In the genomic region with DNA sequence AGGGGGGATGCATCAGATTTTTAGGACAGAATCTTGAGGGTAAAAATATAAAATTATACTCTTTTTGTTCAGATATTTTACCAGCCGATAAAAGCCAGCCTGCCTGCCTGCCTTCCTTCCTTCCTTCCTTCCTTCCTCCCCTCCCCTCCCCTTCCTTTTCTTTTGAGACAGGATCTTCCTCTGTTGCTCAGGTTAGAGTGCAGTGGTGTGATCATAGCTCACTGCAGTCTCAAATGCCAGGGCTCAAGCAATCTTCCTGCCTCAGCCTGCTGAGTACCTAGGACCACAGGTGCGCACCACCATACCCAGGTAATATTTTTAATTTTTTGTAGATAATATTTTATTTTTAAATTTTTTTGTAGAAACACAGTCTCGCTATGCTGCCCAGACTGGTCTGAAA, we compare ENCODE assay signal across 32 cellular contexts.
"Had no signal": no experiment of that assay in that cellular context is flagged by ENCODE, and none has a peak within 500 bp of the region (broad histone marks: within the 10 kb centered on the region; RNA-seq: fewer than 3 reads in every experiment).

No MANE protein-coding gene starts in this region.

- H3K27ac ChIP-seq: adrenal gland, ascending aorta, body of pancreas, brain microvascular endothelial cell, breast epithelium, cardiac muscle cell had no signal

- DNase-seq: activated effector memory CD4-positive, alpha-beta T cell treated with anti-CD3 and anti-CD28 coated beads, Interleukin-2, amount 50 U/mL, for 16 hours; activated effector memory CD4-positive, alpha-beta T cell treated with Interleukin-2 at 50 U/mL for 16 hours; activated gamma-delta T cell; activated gamma-delta T cell treated with Interleukin-2 at 50 U/mL for 16 hours; activated naive CD4-positive, alpha-beta T cell; activated naive CD4-positive, alpha-beta T cell treated with anti-CD3 and anti-CD28 coated beads for 36 hours; activated naive CD4-positive, alpha-beta T cell treated with anti-CD3 and anti-CD28 coated beads, Interleukin-2, amount 10 ng/mL, durations not matched to agents 7 days and 5 days; activated naive CD4-positive, alpha-beta T cell treated with anti-CD3 and anti-CD28 coated beads, Interleukin-2, amount 50 U/mL, for 16 hours; activated naive CD4-positive, alpha-beta T cell treated with Interleukin-2 at 50 U/mL for 16 hours; activated naive CD8-positive, alpha-beta T cell treated with anti-CD3 and anti-CD28 coated beads for 36 hours; activated naive CD8-positive, alpha-beta T cell treated with anti-CD3 and anti-CD28 coated beads, Interleukin-2, amount 10 ng/mL, durations not matched to agents 7 days and 5 days; activated naive CD8-positive, alpha-beta T cell treated with anti-CD3 and anti-CD28 coated beads, Interleukin-2, amount 50 U/mL, for 24 hours; activated T-cell treated with anti-CD3 and anti-CD28 coated beads, Interleukin-2, amount 50 U/mL, for 1 hour; activated T-cell treated with anti-CD3 and anti-CD28 coated beads, Interleukin-2, amount 50 U/mL, for 24 hours; activated T-cell treated with anti-CD3 and anti-CD28 coated beads, Interleukin-2, amount 50 U/mL, for 4 hours; activated T-cell treated with anti-CD3 and anti-CD28 coated beads, Interleukin-2, amount 50 U/mL, for 48 hours; activated T-cell treated with anti-CD3 and anti-CD28 coated beads, Interleukin-2, amount 50 U/mL, for 72 hours; adrenal gland; amniotic stem cell; amygdala; anterior cingulate cortex; aorta; body of pancreas; brain microvascular endothelial cell; caudate nucleus; central memory CD4-positive, alpha-beta T cell; cerebellar nuclear complex had no signal

- ATAC-seq: activated naive CD4-positive, alpha-beta T cell treated with anti-CD3 and anti-CD28 coated beads, Interleukin-2, amount 50 U/mL, for 72 hours; activated naive CD8-positive, alpha-beta T cell treated with anti-CD3 and anti-CD28 coated beads, Interleukin-2, amount 50 U/mL, for 24 hours; activated T-cell treated with anti-CD3 and anti-CD28 coated beads, Interleukin-2, amount 50 U/mL, for 4 hours; activated T-cell treated with anti-CD3 and anti-CD28 coated beads, Interleukin-2, amount 50 U/mL, for 72 hours; activated T-helper 17 cell treated with anti-CD3 and anti-CD28 coated beads, Interleukin-2, amount 50 U/mL, for 72 hours; body of pancreas had no signal

- H3K4me3 ChIP-seq: adrenal gland, ascending aorta, body of pancreas, breast epithelium, cardiac muscle cell had no signal

- H3K9me3 ChIP-seq: adrenal gland, ascending aorta, body of pancreas, breast epithelium had no signal

- H3K4me1 ChIP-seq: adrenal gland, ascending aorta, body of pancreas, breast epithelium had no signal

- H3K36me3 ChIP-seq: adrenal gland, ascending aorta, brain microvascular endothelial cell, breast epithelium, cardiac muscle cell had no signal

- H3K27me3 ChIP-seq: adrenal gland, ascending aorta, body of pancreas, brain microvascular endothelial cell, breast epithelium, cardiac muscle cell had no signal
